Comparison of ENCODE assay signal across 9 cellular contexts in genomic region chr22:37427711-37428635, GRCh38. TPM values are rescaled to one million over a fixed set of nuclear protein-coding genes. Genes with fewer than 3 reads are reported as not detected.
DNase-seq lines count a peak whose midpoint lies in the region; ATAC-seq and TF ChIP-seq lines count a peak whose summit lies in the region.
"Had no signal": no experiment of that assay in that cellular context is flagged by ENCODE, and none has a peak within 500 bp of the region (broad histone marks: within the 10 kb centered on the region; RNA-seq: fewer than 3 reads in every experiment).

No MANE protein-coding gene starts in this region.

- intact Hi-C loops in thyroid gland (cut with DNase I): no loop called here

- H3K36me3 ChIP-seq in H7 (replicated peaks; ENCODE audit: control insufficient read depth, insufficient read depth, low read length): no peaks in the 10 kb centered on the region
- H3K36me3 ChIP-seq in thyroid gland: no peaks in the 10 kb centered on the region

- no peak for TF ChIP-seq CTCF in thyroid gland (IDR thresholded peaks at IDR 0.05)

- H3K27me3 ChIP-seq in H7 (ENCODE audit: control insufficient read depth, insufficient read depth, low read length): peaks cover 34% of the 10 kb centered on the region
- H3K27me3 ChIP-seq in thyroid gland: peaks cover 23% of the 10 kb centered on the region

- H3K9me3 Mint-ChIP-seq in activated T-cell treated with anti-CD3 and anti-CD28 coated beads, Interleukin-2, amount 50 U/mL, for 72 hours: peaks cover 0 to 2% of the 10 kb centered on the region in 2 donors
- peaks cover 4% of the 10 kb centered on the region for H3K9me3 Mint-ChIP-seq in stimulated activated effector memory CD8-positive, alpha-beta T cell treated with anti-CD3 and anti-CD28 coated beads, Interleukin-12 subunit alpha, Interleukin-12 subunit beta, amount 100 ng/mL, for 72 hours

- peaks cover 3 to 6% of the 10 kb centered on the region in 2 donors for H3K36me3 Mint-ChIP-seq in activated T-cell treated with anti-CD3 and anti-CD28 coated beads, Interleukin-2, amount 50 U/mL, for 72 hours (ENCODE audit: insufficient read depth in 2 of 2)
- peaks cover 10% of the 10 kb centered on the region for H3K36me3 Mint-ChIP-seq in stimulated activated effector memory CD8-positive, alpha-beta T cell treated with anti-CD3 and anti-CD28 coated beads, Interleukin-12 subunit alpha, Interleukin-12 subunit beta, amount 100 ng/mL, for 72 hours

- no peak overlapping the region for H3K27ac Mint-ChIP-seq in activated T-cell treated with anti-CD3 and anti-CD28 coated beads, Interleukin-2, amount 50 U/mL, for 72 hours
- H3K27ac Mint-ChIP-seq in stimulated activated effector memory CD8-positive, alpha-beta T cell treated with anti-CD3 and anti-CD28 coated beads, Interleukin-12 subunit alpha, Interleukin-12 subunit beta, amount 100 ng/mL, for 72 hours: no peak overlapping the region

- no peaks in the 10 kb centered on the region for H3K9me3 ChIP-seq in thyroid gland

- DNase-seq in H7 (peak; percentile 85), activated gamma-delta T cell treated with Interleukin-2 at 50 U/mL for 16 hours (no peak), thyroid gland (no peak), NCI-H187 treated with DMSO at 0.1 percent for 48 hours (lab: John Stamatoyannopoulos, UW) (no peak)
- no peak for DNase-seq in activated T-cell treated with anti-CD3 and anti-CD28 coated beads, Interleukin-2, amount 50 U/mL, for 72 hours
- no peak for DNase-seq in stimulated activated effector memory CD8-positive, alpha-beta T cell treated with anti-CD3 and anti-CD28 coated beads, Interleukin-12 subunit alpha, Interleukin-12 subunit beta, amount 100 ng/mL, for 72 hours (ENCODE audit: low spot score in 2 of 2)
- DNase-seq: NCI-H510A had no signal

- H3K4me1 ChIP-seq in thyroid gland: peaks cover 0 to 15% of the 10 kb centered on the region in 2 donors

- H3K27ac ChIP-seq in thyroid gland: no peak overlapping the region

- peaks cover 57% of the 10 kb centered on the region for H3K27me3 Mint-ChIP-seq in activated T-cell treated with anti-CD3 and anti-CD28 coated beads, Interleukin-2, amount 50 U/mL, for 72 hours (ENCODE audit: low read depth)

- peak overlapping the region; percentile 55 to 73 for H3K4me3 Mint-ChIP-seq in activated T-cell treated with anti-CD3 and anti-CD28 coated beads, Interleukin-2, amount 50 U/mL, for 72 hours
- H3K4me3 Mint-ChIP-seq in stimulated activated effector memory CD8-positive, alpha-beta T cell treated with anti-CD3 and anti-CD28 coated beads, Interleukin-12 subunit alpha, Interleukin-12 subunit beta, amount 100 ng/mL, for 72 hours: peak overlapping the region; percentile 46

- TF ChIP-seq POLR2A in thyroid gland (IDR thresholded peaks at IDR 0.05): no peak

- H3K4me3 ChIP-seq in H7 (ENCODE audit: insufficient read depth, low read depth, low read length) (peak overlapping the region; percentile 52), iPS-11a (ENCODE audit: low read depth, low read length) (peak overlapping the region; percentile 30), thyroid gland (replicated peaks in 1 of 3) (peak overlapping the region in 1 of 3 donors; percentile 38)

- ATAC-seq in activated T-cell treated with anti-CD3 and anti-CD28 coated beads, Interleukin-2, amount 50 U/mL, for 72 hours (replicated peaks in 1 of 2): no peak
- no peak for ATAC-seq in stimulated activated effector memory CD8-positive, alpha-beta T cell treated with anti-CD3 and anti-CD28 coated beads, Interleukin-12 subunit alpha, Interleukin-12 subunit beta, amount 100 ng/mL, for 72 hours

- WGBS in thyroid gland, 2 donors: 36 to 53% methylated on average over 16 to 19 of the region's 59 CpGs

- peaks cover 35% of the 10 kb centered on the region for H3K4me1 Mint-ChIP-seq in activated T-cell treated with anti-CD3 and anti-CD28 coated beads, Interleukin-2, amount 50 U/mL, for 72 hours (ENCODE audit: low read depth)
- H3K4me1 Mint-ChIP-seq in stimulated activated effector memory CD8-positive, alpha-beta T cell treated with anti-CD3 and anti-CD28 coated beads, Interleukin-12 subunit alpha, Interleukin-12 subunit beta, amount 100 ng/mL, for 72 hours: peaks cover 63% of the 10 kb centered on the region

RNA-seq across cellular contexts. Expression of gene ELFN2, which starts 0.7 kb away (rescaled TPM):
- total RNA-seq in H7 (2014; rRNA removed; shearing (Covaris generic)): 0.14 and 0.22 TPM in 2 replicates
- under 1 TPM; 0.58 to 0.62 TPM for total RNA-seq in activated T-cell treated with anti-CD3 and anti-CD28 coated beads, Interleukin-2, amount 50 U/mL, for 72 hours
- total RNA-seq in thyroid gland: under 1 TPM in 1 of 4 donors, not detected in 3; 0.05 TPM
- total RNA-seq: lung microvascular endothelial cell had no signal

RNA-seq across cellular contexts. Expression of gene MFNG, which starts 58.2 kb away (rescaled TPM):
- total RNA-seq in H7 (2014; rRNA removed; shearing (Covaris generic)): 1.3 and 5.1 TPM in 2 replicates
- total RNA-seq in activated T-cell treated with anti-CD3 and anti-CD28 coated beads, Interleukin-2, amount 50 U/mL, for 72 hours: 100 to 1,000 TPM in 1 of 2 donors, 10 to 100 TPM in 1; 94.0 to 116 TPM
- 10 to 100 TPM; 15.2 to 30.6 (median 19.2) TPM for total RNA-seq in thyroid gland
